Comparison of ENCODE assay signal across 1 cellular context in the genomic region with DNA sequence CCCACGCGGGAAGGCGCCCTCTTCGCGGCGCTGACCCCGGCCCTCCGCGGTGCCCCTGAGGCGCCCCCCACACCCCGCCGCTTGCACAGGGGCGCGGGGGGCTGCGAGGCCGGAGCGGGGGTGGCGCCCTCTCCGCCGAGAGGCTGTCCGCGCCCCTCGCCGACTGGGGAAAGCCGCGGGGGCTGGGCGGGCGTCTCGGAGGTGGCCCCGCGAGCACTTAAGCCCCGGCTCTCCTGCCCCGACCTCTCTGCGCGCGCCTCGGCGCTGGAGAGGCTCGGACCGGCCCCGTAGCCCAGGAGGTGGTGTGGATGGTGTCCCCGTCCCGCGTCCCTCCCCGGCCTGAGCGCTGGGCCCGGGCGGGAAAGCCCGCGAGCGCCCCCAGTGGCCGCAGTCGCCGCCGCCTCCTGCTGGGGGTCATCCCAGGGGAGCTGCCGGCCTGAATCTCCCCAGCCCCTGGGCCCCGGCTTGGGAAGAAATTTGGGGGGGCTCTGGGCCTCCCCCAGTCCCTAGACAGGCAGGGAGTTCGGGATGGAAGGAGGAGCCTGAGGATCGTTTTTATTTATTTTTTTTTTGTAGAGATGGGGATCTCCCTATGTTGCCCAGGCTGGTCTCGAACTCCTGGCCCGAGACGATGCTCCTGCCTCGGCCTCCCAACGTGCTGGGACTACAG.
TF ChIP-seq lines count a peak whose summit lies in the region.

No MANE protein-coding gene starts in this region.

TF ChIP-seq in K562, 482 proteins besides CTCF, POLR2A, EP300 and RAD21 (continued from another document and continues in another):
- TF ChIP-seq, protein P1, sequence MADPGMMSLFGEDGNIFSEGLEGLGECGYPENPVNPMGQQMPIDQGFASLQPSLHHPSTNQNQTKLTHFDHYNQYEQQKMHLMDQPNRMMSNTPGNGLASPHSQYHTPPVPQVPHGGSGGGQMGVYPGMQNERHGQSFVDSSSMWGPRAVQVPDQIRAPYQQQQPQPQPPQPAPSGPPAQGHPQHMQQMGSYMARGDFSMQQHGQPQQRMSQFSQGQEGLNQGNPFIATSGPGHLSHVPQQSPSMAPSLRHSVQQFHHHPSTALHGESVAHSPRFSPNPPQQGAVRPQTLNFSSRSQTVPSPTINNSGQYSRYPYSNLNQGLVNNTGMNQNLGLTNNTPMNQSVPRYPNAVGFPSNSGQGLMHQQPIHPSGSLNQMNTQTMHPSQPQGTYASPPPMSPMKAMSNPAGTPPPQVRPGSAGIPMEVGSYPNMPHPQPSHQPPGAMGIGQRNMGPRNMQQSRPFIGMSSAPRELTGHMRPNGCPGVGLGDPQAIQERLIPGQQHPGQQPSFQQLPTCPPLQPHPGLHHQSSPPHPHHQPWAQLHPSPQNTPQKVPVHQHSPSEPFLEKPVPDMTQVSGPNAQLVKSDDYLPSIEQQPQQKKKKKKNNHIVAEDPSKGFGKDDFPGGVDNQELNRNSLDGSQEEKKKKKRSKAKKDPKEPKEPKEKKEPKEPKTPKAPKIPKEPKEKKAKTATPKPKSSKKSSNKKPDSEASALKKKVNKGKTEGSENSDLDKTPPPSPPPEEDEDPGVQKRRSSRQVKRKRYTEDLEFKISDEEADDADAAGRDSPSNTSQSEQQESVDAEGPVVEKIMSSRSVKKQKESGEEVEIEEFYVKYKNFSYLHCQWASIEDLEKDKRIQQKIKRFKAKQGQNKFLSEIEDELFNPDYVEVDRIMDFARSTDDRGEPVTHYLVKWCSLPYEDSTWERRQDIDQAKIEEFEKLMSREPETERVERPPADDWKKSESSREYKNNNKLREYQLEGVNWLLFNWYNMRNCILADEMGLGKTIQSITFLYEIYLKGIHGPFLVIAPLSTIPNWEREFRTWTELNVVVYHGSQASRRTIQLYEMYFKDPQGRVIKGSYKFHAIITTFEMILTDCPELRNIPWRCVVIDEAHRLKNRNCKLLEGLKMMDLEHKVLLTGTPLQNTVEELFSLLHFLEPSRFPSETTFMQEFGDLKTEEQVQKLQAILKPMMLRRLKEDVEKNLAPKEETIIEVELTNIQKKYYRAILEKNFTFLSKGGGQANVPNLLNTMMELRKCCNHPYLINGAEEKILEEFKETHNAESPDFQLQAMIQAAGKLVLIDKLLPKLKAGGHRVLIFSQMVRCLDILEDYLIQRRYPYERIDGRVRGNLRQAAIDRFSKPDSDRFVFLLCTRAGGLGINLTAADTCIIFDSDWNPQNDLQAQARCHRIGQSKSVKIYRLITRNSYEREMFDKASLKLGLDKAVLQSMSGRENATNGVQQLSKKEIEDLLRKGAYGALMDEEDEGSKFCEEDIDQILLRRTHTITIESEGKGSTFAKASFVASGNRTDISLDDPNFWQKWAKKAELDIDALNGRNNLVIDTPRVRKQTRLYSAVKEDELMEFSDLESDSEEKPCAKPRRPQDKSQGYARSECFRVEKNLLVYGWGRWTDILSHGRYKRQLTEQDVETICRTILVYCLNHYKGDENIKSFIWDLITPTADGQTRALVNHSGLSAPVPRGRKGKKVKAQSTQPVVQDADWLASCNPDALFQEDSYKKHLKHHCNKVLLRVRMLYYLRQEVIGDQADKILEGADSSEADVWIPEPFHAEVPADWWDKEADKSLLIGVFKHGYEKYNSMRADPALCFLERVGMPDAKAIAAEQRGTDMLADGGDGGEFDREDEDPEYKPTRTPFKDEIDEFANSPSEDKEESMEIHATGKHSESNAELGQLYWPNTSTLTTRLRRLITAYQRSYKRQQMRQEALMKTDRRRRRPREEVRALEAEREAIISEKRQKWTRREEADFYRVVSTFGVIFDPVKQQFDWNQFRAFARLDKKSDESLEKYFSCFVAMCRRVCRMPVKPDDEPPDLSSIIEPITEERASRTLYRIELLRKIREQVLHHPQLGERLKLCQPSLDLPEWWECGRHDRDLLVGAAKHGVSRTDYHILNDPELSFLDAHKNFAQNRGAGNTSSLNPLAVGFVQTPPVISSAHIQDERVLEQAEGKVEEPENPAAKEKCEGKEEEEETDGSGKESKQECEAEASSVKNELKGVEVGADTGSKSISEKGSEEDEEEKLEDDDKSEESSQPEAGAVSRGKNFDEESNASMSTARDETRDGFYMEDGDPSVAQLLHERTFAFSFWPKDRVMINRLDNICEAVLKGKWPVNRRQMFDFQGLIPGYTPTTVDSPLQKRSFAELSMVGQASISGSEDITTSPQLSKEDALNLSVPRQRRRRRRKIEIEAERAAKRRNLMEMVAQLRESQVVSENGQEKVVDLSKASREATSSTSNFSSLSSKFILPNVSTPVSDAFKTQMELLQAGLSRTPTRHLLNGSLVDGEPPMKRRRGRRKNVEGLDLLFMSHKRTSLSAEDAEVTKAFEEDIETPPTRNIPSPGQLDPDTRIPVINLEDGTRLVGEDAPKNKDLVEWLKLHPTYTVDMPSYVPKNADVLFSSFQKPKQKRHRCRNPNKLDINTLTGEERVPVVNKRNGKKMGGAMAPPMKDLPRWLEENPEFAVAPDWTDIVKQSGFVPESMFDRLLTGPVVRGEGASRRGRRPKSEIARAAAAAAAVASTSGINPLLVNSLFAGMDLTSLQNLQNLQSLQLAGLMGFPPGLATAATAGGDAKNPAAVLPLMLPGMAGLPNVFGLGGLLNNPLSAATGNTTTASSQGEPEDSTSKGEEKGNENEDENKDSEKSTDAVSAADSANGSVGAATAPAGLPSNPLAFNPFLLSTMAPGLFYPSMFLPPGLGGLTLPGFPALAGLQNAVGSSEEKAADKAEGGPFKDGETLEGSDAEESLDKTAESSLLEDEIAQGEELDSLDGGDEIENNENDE (IDR thresholded peaks at IDR 0.05; ENCODE audit: low read depth, low read length): no peak
- TF ChIP-seq MEF2A (IDR thresholded peaks at IDR 0.05; ENCODE audit: control insufficient read depth, low read depth, low read length) (no peak), CREM (IDR thresholded peaks at IDR 0.05; ENCODE audit: low read depth) (peak; percentile 58), CHD4 (IDR thresholded peaks at IDR 0.05; ENCODE audit: insufficient read depth, insufficient replicate concordance, low read depth, low read length, poor library complexity, severe bottlenecking) (no peak), SREBF1 (IDR thresholded peaks at IDR 0.05; ENCODE audit: borderline replicate concordance, low read depth, low read length) (no peak), NR2F6 (CRISPR knock-in tag; IDR thresholded peaks at IDR 0.05) (no peak), BDP1 (IDR thresholded peaks at IDR 0.05; ENCODE audit: insufficient read depth, insufficient read length) (no peak), PURB (CRISPR knock-in tag; IDR thresholded peaks at IDR 0.05; ENCODE audit: low read depth) (no peak), ETV1 (tag; conservative IDR thresholded peaks at IDR 0.05; ENCODE audit: low read depth) (no peak), NFYB (IDR thresholded peaks at IDR 0.05; ENCODE audit: extremely low read depth, insufficient read length) (no peak), ZNF695 (CRISPR knock-in tag; IDR thresholded peaks at IDR 0.05) (no peak), PRPF4 (IDR thresholded peaks at IDR 0.05; ENCODE audit: insufficient read depth, low read depth, low read length, poor library complexity, severe bottlenecking) (no peak), BACH1 (tag; IDR thresholded peaks at IDR 0.05) (no peak), CHCHD3 (CRISPR knock-in tag; IDR thresholded peaks at IDR 0.05) (no peak), YY1 (IDR thresholded peaks at IDR 0.05; ENCODE audit: borderline replicate concordance in 1 of 3, control insufficient read depth in 1 of 3, extremely low read depth in 1 of 3, insufficient read depth in 3 of 3, insufficient read length in 1 of 3, insufficient replicate concordance in 2 of 3, low read depth in 1 of 3, low read length in 2 of 3) (peak in 2 of 3 experiments; percentile 66 to 80), GTF2E2 (tag; IDR thresholded peaks at IDR 0.05) (no peak), L3MBTL2 (IDR thresholded peaks at IDR 0.05) (peak; percentile 75), HDAC1 (IDR thresholded peaks at IDR 0.05) (0 out of 4 replicates have a peak, but pooled peaks of 1 of the 2 experiments have one; percentile 12), PHB2 (IDR thresholded peaks at IDR 0.05; ENCODE audit: low read depth) (no peak), TGIF2 (CRISPR knock-in tag; IDR thresholded peaks at IDR 0.05) (no peak), ZKSCAN8 (CRISPR knock-in tag; IDR thresholded peaks at IDR 0.05) (no peak), RB1 (IDR thresholded peaks at IDR 0.05; ENCODE audit: low read depth) (peak; percentile 100), PYGO2 (tag; IDR thresholded peaks at IDR 0.05) (no peak), ZNF274 (IDR thresholded peaks at IDR 0.05; ENCODE audit: borderline replicate concordance, low read depth, low read length) (no peak), ZEB2 (IDR thresholded peaks at IDR 0.05) (no peak; the same call in 1 of the 2 replicates), TCF3 (CRISPR knock-in tag; IDR thresholded peaks at IDR 0.05) (0 out of 2 replicates have a peak, but pooled peaks have one; percentile 9), RBBP5 (IDR thresholded peaks at IDR 0.05; ENCODE audit: borderline replicate concordance, insufficient read depth, low read length, poor library complexity, severe bottlenecking) (no peak), ZNF324 (CRISPR knock-in tag; IDR thresholded peaks at IDR 0.05) (no peak), CSDE1 (IDR thresholded peaks at IDR 0.05) (no peak), IFI16 (CRISPR knock-in tag; IDR thresholded peaks at IDR 0.05) (no peak), ETS2 (tag; IDR thresholded peaks at IDR 0.05; ENCODE audit: borderline replicate concordance, poor library complexity, severe bottlenecking) (no peak), DMBX1 (CRISPR knock-in tag; IDR thresholded peaks at IDR 0.05; ENCODE audit: borderline replicate concordance) (no peak), HSF4 (CRISPR knock-in tag; IDR thresholded peaks at IDR 0.05; ENCODE audit: borderline replicate concordance) (no peak), YBX1 (IDR thresholded peaks at IDR 0.05) (no peak), ZKSCAN3 (CRISPR knock-in tag; IDR thresholded peaks at IDR 0.05) (no peak), MAFF (IDR thresholded peaks at IDR 0.05; ENCODE audit: low read length) (no peak), FOXJ3 (CRISPR knock-in tag; IDR thresholded peaks at IDR 0.05) (no peak), POLR2AphosphoS2 (IDR thresholded peaks at IDR 0.05; ENCODE audit: low read length) (no peak), MIER1 (IDR thresholded peaks at IDR 0.05; ENCODE audit: low read depth) (no peak), RBM17 (IDR thresholded peaks at IDR 0.05; ENCODE audit: borderline replicate concordance, low read depth, low read length) (no peak), HEY1 (CRISPR knock-in tag; IDR thresholded peaks at IDR 0.05; ENCODE audit: borderline replicate concordance) (no peak), ELF4 (CRISPR knock-in tag; IDR thresholded peaks at IDR 0.05) (no peak), PHF21A (IDR thresholded peaks at IDR 0.05; ENCODE audit: borderline replicate concordance, low read depth) (peak; percentile 89), ZNF785 (CRISPR knock-in tag; IDR thresholded peaks at IDR 0.05) (no peak), TAF15 (IDR thresholded peaks at IDR 0.05; ENCODE audit: low read depth, low read length) (no peak), MTA2 (IDR thresholded peaks at IDR 0.05; ENCODE audit: low read depth) (no peak)
- TF ChIP-seq, protein P2, sequence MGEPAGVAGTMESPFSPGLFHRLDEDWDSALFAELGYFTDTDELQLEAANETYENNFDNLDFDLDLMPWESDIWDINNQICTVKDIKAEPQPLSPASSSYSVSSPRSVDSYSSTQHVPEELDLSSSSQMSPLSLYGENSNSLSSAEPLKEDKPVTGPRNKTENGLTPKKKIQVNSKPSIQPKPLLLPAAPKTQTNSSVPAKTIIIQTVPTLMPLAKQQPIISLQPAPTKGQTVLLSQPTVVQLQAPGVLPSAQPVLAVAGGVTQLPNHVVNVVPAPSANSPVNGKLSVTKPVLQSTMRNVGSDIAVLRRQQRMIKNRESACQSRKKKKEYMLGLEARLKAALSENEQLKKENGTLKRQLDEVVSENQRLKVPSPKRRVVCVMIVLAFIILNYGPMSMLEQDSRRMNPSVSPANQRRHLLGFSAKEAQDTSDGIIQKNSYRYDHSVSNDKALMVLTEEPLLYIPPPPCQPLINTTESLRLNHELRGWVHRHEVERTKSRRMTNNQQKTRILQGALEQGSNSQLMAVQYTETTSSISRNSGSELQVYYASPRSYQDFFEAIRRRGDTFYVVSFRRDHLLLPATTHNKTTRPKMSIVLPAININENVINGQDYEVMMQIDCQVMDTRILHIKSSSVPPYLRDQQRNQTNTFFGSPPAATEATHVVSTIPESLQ (CRISPR knock-in tag; IDR thresholded peaks at IDR 0.05): no peak
- TF ChIP-seq, protein P3, sequence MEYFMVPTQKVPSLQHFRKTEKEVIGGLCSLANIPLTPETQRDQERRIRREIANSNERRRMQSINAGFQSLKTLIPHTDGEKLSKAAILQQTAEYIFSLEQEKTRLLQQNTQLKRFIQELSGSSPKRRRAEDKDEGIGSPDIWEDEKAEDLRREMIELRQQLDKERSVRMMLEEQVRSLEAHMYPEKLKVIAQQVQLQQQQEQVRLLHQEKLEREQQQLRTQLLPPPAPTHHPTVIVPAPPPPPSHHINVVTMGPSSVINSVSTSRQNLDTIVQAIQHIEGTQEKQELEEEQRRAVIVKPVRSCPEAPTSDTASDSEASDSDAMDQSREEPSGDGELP (CRISPR knock-in tag; IDR thresholded peaks at IDR 0.05; ENCODE audit: borderline replicate concordance): peak; percentile 58; the same call in 1 of the 2 replicates
- TF ChIP-seq, protein P4, sequence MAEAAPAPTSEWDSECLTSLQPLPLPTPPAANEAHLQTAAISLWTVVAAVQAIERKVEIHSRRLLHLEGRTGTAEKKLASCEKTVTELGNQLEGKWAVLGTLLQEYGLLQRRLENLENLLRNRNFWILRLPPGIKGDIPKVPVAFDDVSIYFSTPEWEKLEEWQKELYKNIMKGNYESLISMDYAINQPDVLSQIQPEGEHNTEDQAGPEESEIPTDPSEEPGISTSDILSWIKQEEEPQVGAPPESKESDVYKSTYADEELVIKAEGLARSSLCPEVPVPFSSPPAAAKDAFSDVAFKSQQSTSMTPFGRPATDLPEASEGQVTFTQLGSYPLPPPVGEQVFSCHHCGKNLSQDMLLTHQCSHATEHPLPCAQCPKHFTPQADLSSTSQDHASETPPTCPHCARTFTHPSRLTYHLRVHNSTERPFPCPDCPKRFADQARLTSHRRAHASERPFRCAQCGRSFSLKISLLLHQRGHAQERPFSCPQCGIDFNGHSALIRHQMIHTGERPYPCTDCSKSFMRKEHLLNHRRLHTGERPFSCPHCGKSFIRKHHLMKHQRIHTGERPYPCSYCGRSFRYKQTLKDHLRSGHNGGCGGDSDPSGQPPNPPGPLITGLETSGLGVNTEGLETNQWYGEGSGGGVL (CRISPR knock-in tag; IDR thresholded peaks at IDR 0.05): no peak
- TF ChIP-seq, protein P5, sequence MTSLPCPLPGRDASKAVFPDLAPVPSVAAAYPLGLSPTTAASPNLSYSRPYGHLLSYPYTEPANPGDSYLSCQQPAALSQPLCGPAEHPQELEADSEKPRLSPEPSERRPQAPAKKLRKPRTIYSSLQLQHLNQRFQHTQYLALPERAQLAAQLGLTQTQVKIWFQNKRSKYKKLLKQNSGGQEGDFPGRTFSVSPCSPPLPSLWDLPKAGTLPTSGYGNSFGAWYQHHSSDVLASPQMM (CRISPR knock-in tag; IDR thresholded peaks at IDR 0.05): no peak
- TF ChIP-seq, protein P6, sequence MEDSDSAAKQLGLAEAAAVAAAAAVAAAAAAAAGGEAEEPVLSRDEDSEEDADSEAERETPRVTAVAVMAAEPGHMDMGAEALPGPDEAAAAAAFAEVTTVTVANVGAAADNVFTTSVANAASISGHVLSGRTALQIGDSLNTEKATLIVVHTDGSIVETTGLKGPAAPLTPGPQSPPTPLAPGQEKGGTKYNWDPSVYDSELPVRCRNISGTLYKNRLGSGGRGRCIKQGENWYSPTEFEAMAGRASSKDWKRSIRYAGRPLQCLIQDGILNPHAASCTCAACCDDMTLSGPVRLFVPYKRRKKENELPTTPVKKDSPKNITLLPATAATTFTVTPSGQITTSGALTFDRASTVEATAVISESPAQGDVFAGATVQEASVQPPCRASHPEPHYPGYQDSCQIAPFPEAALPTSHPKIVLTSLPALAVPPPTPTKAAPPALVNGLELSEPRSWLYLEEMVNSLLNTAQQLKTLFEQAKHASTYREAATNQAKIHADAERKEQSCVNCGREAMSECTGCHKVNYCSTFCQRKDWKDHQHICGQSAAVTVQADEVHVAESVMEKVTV (CRISPR knock-in tag; IDR thresholded peaks at IDR 0.05): no peak
